ENCODE assay signal across 11 cellular contexts in genomic region chr12:116717466-116718457, GRCh38. TPM values are rescaled to one million over a fixed set of nuclear protein-coding genes. Genes with fewer than 3 reads are reported as not detected.
DNase-seq lines count a peak whose midpoint lies in the region; ATAC-seq and TF ChIP-seq lines count a peak whose summit lies in the region.
"Had no signal": no experiment of that assay in that cellular context is flagged by ENCODE, and none has a peak within 500 bp of the region (broad histone marks: within the 10 kb centered on the region; RNA-seq: fewer than 3 reads in every experiment).

No MANE protein-coding gene starts in this region.

- peaks cover 5% of the 10 kb centered on the region for H4K20me1 ChIP-seq in GM23338 (replicated peaks; ENCODE audit: insufficient read depth)

- H3K4me1 Mint-ChIP-seq in GM23338 (peaks cover 17% of the 10 kb centered on the region), Caco-2 (ENCODE audit: low read depth, unreplicated experiment) (no peaks in the 10 kb centered on the region)

- H2AFZ ChIP-seq in GM23338: no peak overlapping the region

- H3K9me3 ChIP-seq in skeletal muscle tissue (ENCODE audit: control insufficient read depth in 3 of 3, low read length in 3 of 3): no peaks in the 10 kb centered on the region
- H3K9me3 ChIP-seq in Caco-2: no peaks in the 10 kb centered on the region

- H3K4me3 Mint-ChIP-seq in GM23338: no peak overlapping the region
- H3K4me3 Mint-ChIP-seq in Caco-2 (ENCODE audit: unreplicated experiment): no peak overlapping the region
- H3K4me3 Mint-ChIP-seq: central memory CD8-positive, alpha-beta T cell had no signal

- BruUV-seq in Caco-2 (replicated peaks; lab: Mats Ljungman, UMichigan): no TSS peak

- H3F3A ChIP-seq in GM23338 (replicated peaks; ENCODE audit: low read depth): no peaks in the 10 kb centered on the region

- peak overlapping the region; percentile 36 to 70 (median 58) for H3K9ac ChIP-seq in skeletal muscle tissue (ENCODE audit: low read depth in 1 of 3, low read length in 3 of 3)

- intact Hi-C loops in Caco-2 (cut with micrococcal nuclease; ENCODE audit: unreplicated experiment): no loop called here

- peak overlapping the region; percentile 27; the same call in 1 of the 2 replicates for H3K4me2 ChIP-seq in GM23338

- TF ChIP-seq CTCF in GM23338 (conservative IDR thresholded peaks at IDR 0.05; ENCODE audit: low read depth in 2 of 2): no peak
- no peak for TF ChIP-seq CTCF in Caco-2 (IDR thresholded peaks at IDR 0.05; ENCODE audit: insufficient read depth in 1 of 2, low read depth in 1 of 2, low read length in 1 of 2, severe bottlenecking in 1 of 2, unreplicated experiment in 1 of 2)

- H3K27me3 ChIP-seq in GM23338 (ENCODE audit: insufficient read depth): no peaks in the 10 kb centered on the region
- H3K27me3 ChIP-seq in skeletal muscle tissue (ENCODE audit: control insufficient read depth in 3 of 3, insufficient read depth in 3 of 3, low read length in 3 of 3): no peaks in the 10 kb centered on the region
- H3K27me3 ChIP-seq in Caco-2 (replicated peaks; ENCODE audit: control insufficient read depth, insufficient read depth, low read length): no peaks in the 10 kb centered on the region

- H3K27ac Mint-ChIP-seq in GM23338: no peak overlapping the region; the same call in 1 of the 2 replicates
- no peak overlapping the region for H3K27ac Mint-ChIP-seq in Caco-2 (ENCODE audit: unreplicated experiment)

- H3K36me3 Mint-ChIP-seq in GM23338 (ENCODE audit: low read depth): peaks cover 20% of the 10 kb centered on the region; the same call in 2 of the 3 replicates
- peaks cover 61% of the 10 kb centered on the region for H3K36me3 Mint-ChIP-seq in Caco-2 (ENCODE audit: insufficient read depth, unreplicated experiment)

- H3K27me3 Mint-ChIP-seq in GM23338 (ENCODE audit: insufficient read depth, low read depth, poor library complexity) (peaks cover 2% of the 10 kb centered on the region), Caco-2 (ENCODE audit: insufficient read depth, unreplicated experiment) (no peaks in the 10 kb centered on the region)
- H3K27me3 Mint-ChIP-seq: central memory CD8-positive, alpha-beta T cell had no signal

- H3K36me3 ChIP-seq in GM23338 (ENCODE audit: insufficient read depth) (no peaks in the 10 kb centered on the region), skeletal muscle tissue (ENCODE audit: control insufficient read depth in 3 of 3, insufficient read depth in 3 of 3, low read length in 3 of 3) (peaks cover 0 to 12% (median 3%) of the 10 kb centered on the region in 3 donors), Caco-2 (ENCODE audit: control insufficient read depth, insufficient read depth, low read length) (0 out of 2 replicates have a peak, but pooled peaks cover 2% of the 10 kb centered on the region)

- peaks cover 27% of the 10 kb centered on the region for H3K4me1 ChIP-seq in GM23338 (ENCODE audit: insufficient read depth)
- H3K4me1 ChIP-seq in skeletal muscle tissue (ENCODE audit: control insufficient read depth in 3 of 3, insufficient read depth in 3 of 3, low read length in 3 of 3): peaks cover 30 to 47% (median 32%) of the 10 kb centered on the region in 3 donors
- H3K4me1 ChIP-seq in Caco-2: no peaks in the 10 kb centered on the region

- POLR2A ChIA-PET in Caco-2 (lab: Charles Lee): interaction anchor here (0.5 kb wide), 1 partner anchor 454 kb away, joined by 3 read pairs; no protein-coding TSS in a partner anchor

- CTCF ChIA-PET in Caco-2 (lab: Charles Lee): no interaction called here

- ATAC-seq in GM23338: no peak
- no peak for ATAC-seq in HG02852 (IDR thresholded peaks at IDR 0.05; ENCODE audit: unreplicated experiment)
- ATAC-seq in GM21723 (IDR thresholded peaks at IDR 0.05; ENCODE audit: unreplicated experiment): no peak

- no peaks in the 10 kb centered on the region for H3K9me2 ChIP-seq in GM23338 (ENCODE audit: insufficient read depth)

- no peaks in the 10 kb centered on the region for H3K9me3 Mint-ChIP-seq in GM23338
- H3K9me3 Mint-ChIP-seq in Caco-2 (ENCODE audit: unreplicated experiment): no peaks in the 10 kb centered on the region
- H3K9me3 Mint-ChIP-seq: central memory CD8-positive, alpha-beta T cell had no signal

- peaks cover 5% of the 10 kb centered on the region; the same call in 1 of the 2 replicates for H3K79me2 ChIP-seq in GM23338 (replicated peaks; ENCODE audit: insufficient read depth)

- H3K4me3 ChIP-seq in GM23338: no peak overlapping the region
- peak overlapping the region; percentile 56 to 69 (median 61) for H3K4me3 ChIP-seq in skeletal muscle tissue (ENCODE audit: low read length in 3 of 3)
- H3K4me3 ChIP-seq in Caco-2 (ENCODE audit: low read depth, low read length): no peak overlapping the region

- DNase-seq in GM23338 (ENCODE audit: low spot score) (no peak), cerebellar cortex (ENCODE audit: low spot score) (peak; percentile 86), kidney glomerular epithelial cell (lab: John Stamatoyannopoulos, UW) (peak; percentile 21), Caco-2 (no peak)
- no peak for DNase-seq in effector CD8-positive, alpha-beta T cell (lab: John Stamatoyannopoulos, UW)
- DNase-seq: GF-D8, NCI-H2171 treated with DMSO at 0.1 percent for 48 hours had no signal

- H3K27ac ChIP-seq in GM23338 (ENCODE audit: low read depth): peak overlapping the region; percentile 32; the same call in 1 of the 2 replicates
- peak overlapping the region; percentile 85 for H3K27ac ChIP-seq in skeletal muscle tissue (ENCODE audit: low read depth, low read length)

TF ChIP-seq in GM23338, 12 proteins besides CTCF, POLR2A, EP300 and RAD21:
- TF ChIP-seq CREB1 (CRISPR knock-in tag; IDR thresholded peaks at IDR 0.05; ENCODE audit: low read depth): no peak

RNA-seq across cellular contexts. Expression of gene SPRING1, which starts 20.1 kb away (rescaled TPM):
- 51.3 and 57.1 TPM in 2 replicates for total RNA-seq in GM23338 (2014; rRNA removed; shearing (Covaris generic))
- 6.6 and 8.2 TPM in 2 replicates for polyA plus RNA-seq in GM23338 (2016; fragmentation: Nextera tagmentation; extraction: Ambion mirVana)
- total RNA-seq in skeletal muscle tissue (6.3 TPM), Caco-2 (2022) (68.5 and 69.6 TPM in 2 replicates)

RNA-seq across cellular contexts. Expression of gene RNFT2, which starts 20.4 kb away (rescaled TPM):
- 19.7 and 22.9 TPM in 2 replicates for total RNA-seq in GM23338 (2014; rRNA removed; shearing (Covaris generic))
- 19.3 and 21.5 TPM in 2 replicates for polyA plus RNA-seq in GM23338 (2016; fragmentation: Nextera tagmentation; extraction: Ambion mirVana)
- total RNA-seq in skeletal muscle tissue: 1.0 TPM
- 10.5 and 11.6 TPM in 2 replicates for total RNA-seq in Caco-2 (2022)

Comparison
In these comparisons a context has a peak if more than half of its experiments do, and no peak if none do; other contexts are left out.
1. DNase-seq: peak in cerebellar cortex (single experiment) and kidney glomerular epithelial cell (single experiment); none in GM23338 (single experiment), Caco-2 (0 of 2) and effector CD8-positive, alpha-beta T cell (single experiment).
2. H3K4me3 ChIP-seq: peak in skeletal muscle tissue (3 of 3); none in GM23338 (single experiment) and Caco-2 (single experiment).